In genomic region chr3:51943451-51944391, GRCh38 we compare ENCODE assay signal across 9 cellular contexts. TPM values are rescaled to one million over a fixed set of nuclear protein-coding genes. Genes with fewer than 3 reads are reported as not detected.
DNase-seq lines count a peak whose midpoint lies in the region; ATAC-seq and TF ChIP-seq lines count a peak whose summit lies in the region.
"Had no signal": no experiment of that assay in that cellular context is flagged by ENCODE, and none has a peak within 500 bp of the region (broad histone marks: within the 10 kb centered on the region; RNA-seq: fewer than 3 reads in every experiment).

No MANE protein-coding gene starts in this region.

- no peak for TF ChIP-seq CTCF in HFFc6 (IDR thresholded peaks at IDR 0.05)

- peaks cover 5% of the 10 kb centered on the region for H3K36me3 Mint-ChIP-seq in HFFc6 (ENCODE audit: low read depth)
- no peaks in the 10 kb centered on the region for H3K36me3 Mint-ChIP-seq in activated CD4-positive, alpha-beta memory T cell treated with anti-CD3 and anti-CD28 coated beads for 36 hours
- no peaks in the 10 kb centered on the region for H3K36me3 Mint-ChIP-seq in immature natural killer cell
- peaks cover 4% of the 10 kb centered on the region for H3K36me3 Mint-ChIP-seq in stimulated activated effector memory CD8-positive, alpha-beta T cell treated with anti-CD3 and anti-CD28 coated beads, Interleukin-12 subunit alpha, Interleukin-12 subunit beta, amount 100 ng/mL, for 72 hours

- H3K27ac Mint-ChIP-seq in HFFc6, result peak overlapping the region; percentile 94
- peak overlapping the region; percentile 83 for H3K27ac Mint-ChIP-seq in activated CD4-positive, alpha-beta memory T cell treated with anti-CD3 and anti-CD28 coated beads for 36 hours
- peak overlapping the region in 3 of 6 donors; percentile 21 to 64 (median 47) for H3K27ac Mint-ChIP-seq in immature natural killer cell
- H3K27ac Mint-ChIP-seq in stimulated activated effector memory CD8-positive, alpha-beta T cell treated with anti-CD3 and anti-CD28 coated beads, Interleukin-12 subunit alpha, Interleukin-12 subunit beta, amount 100 ng/mL, for 72 hours, result no peak overlapping the region

- DNase-seq in HFFc6 (no peak), immature natural killer cell (no peak), ACHN (no peak), COLO829 (ENCODE audit: low spot score) (no peak), foreskin melanocyte (no peak)
- DNase-seq in activated CD4-positive, alpha-beta memory T cell treated with anti-CD3 and anti-CD28 coated beads for 36 hours, result no peak
- no peak for DNase-seq in stimulated activated effector memory CD8-positive, alpha-beta T cell treated with anti-CD3 and anti-CD28 coated beads, Interleukin-12 subunit alpha, Interleukin-12 subunit beta, amount 100 ng/mL, for 72 hours (ENCODE audit: low spot score in 2 of 2)
- DNase-seq: NCI-H1092 had no signal

- CTCF ChIA-PET in activated CD4-positive, alpha-beta memory T cell treated with anti-CD3 and anti-CD28 coated beads for 36 hours (lab: Charles Lee), result interaction anchor here (1.0 to 3.1 kb wide), 8 partner anchors 8 to 202 kb away, joined by 3 to 64 read pairs (median 8); partner anchors contain the start of genes ABHD14A, ABHD14B, ACY1 and GPR62

- H3K4me1 Mint-ChIP-seq in HFFc6 (ENCODE audit: low read depth) (peaks cover 32% of the 10 kb centered on the region), immature natural killer cell (peaks cover 26 to 31% of the 10 kb centered on the region in 2 donors)
- H3K4me1 Mint-ChIP-seq in activated CD4-positive, alpha-beta memory T cell treated with anti-CD3 and anti-CD28 coated beads for 36 hours (ENCODE audit: low read depth), result peaks cover 29% of the 10 kb centered on the region
- peaks cover 34% of the 10 kb centered on the region for H3K4me1 Mint-ChIP-seq in stimulated activated effector memory CD8-positive, alpha-beta T cell treated with anti-CD3 and anti-CD28 coated beads, Interleukin-12 subunit alpha, Interleukin-12 subunit beta, amount 100 ng/mL, for 72 hours

- H3K27me3 Mint-ChIP-seq in HFFc6 (ENCODE audit: insufficient read depth) (no peaks in the 10 kb centered on the region; the same call in 1 of the 2 replicates), immature natural killer cell (ENCODE audit: low read depth in 3 of 3) (peaks cover 2 to 7% (median 6%) of the 10 kb centered on the region in 3 donors)
- H3K27me3 Mint-ChIP-seq in activated CD4-positive, alpha-beta memory T cell treated with anti-CD3 and anti-CD28 coated beads for 36 hours, result no peaks in the 10 kb centered on the region

- in situ Hi-C loops in ACHN (cut with HindIII; ENCODE audit: low pct_ligation_motif_present, low pct_unique_long_range_greater_than_20kb, low sequenced_read_pairs), result no loop called here

- no peak overlapping the region for H3K4me3 Mint-ChIP-seq in HFFc6
- no peak overlapping the region for H3K4me3 Mint-ChIP-seq in activated CD4-positive, alpha-beta memory T cell treated with anti-CD3 and anti-CD28 coated beads for 36 hours
- H3K4me3 Mint-ChIP-seq in immature natural killer cell, result peak overlapping the region in 4 of 5 donors; percentile 9 to 90 (median 18)
- peak overlapping the region; percentile 85 for H3K4me3 Mint-ChIP-seq in stimulated activated effector memory CD8-positive, alpha-beta T cell treated with anti-CD3 and anti-CD28 coated beads, Interleukin-12 subunit alpha, Interleukin-12 subunit beta, amount 100 ng/mL, for 72 hours

- H3K9me3 Mint-ChIP-seq in HFFc6 (no peaks in the 10 kb centered on the region), immature natural killer cell (no peaks in the 10 kb centered on the region)
- no peaks in the 10 kb centered on the region for H3K9me3 Mint-ChIP-seq in activated CD4-positive, alpha-beta memory T cell treated with anti-CD3 and anti-CD28 coated beads for 36 hours
- no peaks in the 10 kb centered on the region for H3K9me3 Mint-ChIP-seq in stimulated activated effector memory CD8-positive, alpha-beta T cell treated with anti-CD3 and anti-CD28 coated beads, Interleukin-12 subunit alpha, Interleukin-12 subunit beta, amount 100 ng/mL, for 72 hours

- no peak for ATAC-seq in stimulated activated effector memory CD8-positive, alpha-beta T cell treated with anti-CD3 and anti-CD28 coated beads, Interleukin-12 subunit alpha, Interleukin-12 subunit beta, amount 100 ng/mL, for 72 hours
- ATAC-seq in GM18502 (IDR thresholded peaks at IDR 0.05; ENCODE audit: poor library complexity, unreplicated experiment), result no peak

- intact Hi-C loops in activated CD4-positive, alpha-beta memory T cell treated with anti-CD3 and anti-CD28 coated beads for 36 hours (cut with micrococcal nuclease), result loop anchor here (2.0 to 10.0 kb wide), 3 partner anchors 179 to 445 kb away; partner anchors contain the start of gene TEX264

- POLR2A ChIA-PET in activated CD4-positive, alpha-beta memory T cell treated with anti-CD3 and anti-CD28 coated beads for 36 hours (lab: Charles Lee), result interaction anchor here (0.7 to 3.9 kb wide), 5 partner anchors 28 to 444 kb away, joined by 3 to 20 read pairs (median 4); partner anchors contain the start of genes ABHD14A, ABHD14B, DCAF1 and RPL29

RNA-seq across cellular contexts. Expression of gene PARP3, which starts 1.6 kb away (rescaled TPM):
- 10 to 100 TPM; 13.7 to 20.1 (median 17.1) TPM for total RNA-seq in HFFc6 (2021; fragmentation: NEBNext Ultra II Directional; extraction: Animal tissue kit (Norgen Biotek cat#: 25700))
- 10 to 100 TPM; 12.1 to 13.4 TPM for total RNA-seq in activated CD4-positive, alpha-beta memory T cell treated with anti-CD3 and anti-CD28 coated beads for 36 hours
- 1 to 10 TPM in 2 of 3 donors, not detected in 1; 2.3 to 2.9 TPM for polyA plus RNA-seq in immature natural killer cell

RNA-seq across cellular contexts. Expression of gene RRP9, which starts 2.0 kb away (rescaled TPM):
- total RNA-seq in HFFc6 (2021; fragmentation: NEBNext Ultra II Directional; extraction: Animal tissue kit (Norgen Biotek cat#: 25700)), result 10 to 100 TPM; 30.0 to 36.6 (median 32.5) TPM
- total RNA-seq in activated CD4-positive, alpha-beta memory T cell treated with anti-CD3 and anti-CD28 coated beads for 36 hours, result 10 to 100 TPM; 32.3 to 35.4 TPM
- 10 to 100 TPM; 15.5 to 22.5 (median 21.2) TPM for polyA plus RNA-seq in immature natural killer cell

RNA-seq across cellular contexts. Expression of gene GPR62, which starts 11.5 kb away (rescaled TPM):
- under 1 TPM in 2 of 6 experiments, not detected in 4; 0.07 to 0.10 TPM for total RNA-seq in HFFc6 (2021; fragmentation: NEBNext Ultra II Directional; extraction: Animal tissue kit (Norgen Biotek cat#: 25700))
- not detected for total RNA-seq in activated CD4-positive, alpha-beta memory T cell treated with anti-CD3 and anti-CD28 coated beads for 36 hours
- polyA plus RNA-seq in immature natural killer cell, result not detected

RNA-seq across cellular contexts. Expression of gene PCBP4, which starts 23.5 kb away (rescaled TPM):
- total RNA-seq in HFFc6 (2021; fragmentation: NEBNext Ultra II Directional; extraction: Animal tissue kit (Norgen Biotek cat#: 25700)), result 100 to 1,000 TPM in 5 of 6 experiments, 10 to 100 TPM in 1; 98.6 to 128 (median 110) TPM
- total RNA-seq in activated CD4-positive, alpha-beta memory T cell treated with anti-CD3 and anti-CD28 coated beads for 36 hours, result 10 to 100 TPM; 17.3 to 19.3 TPM
- polyA plus RNA-seq in immature natural killer cell, result 10 to 100 TPM in 1 of 3 donors, 1 to 10 TPM in 2; 7.2 to 12.7 (median 9.3) TPM

RNA-seq across cellular contexts. Expression of gene ABHD14B, which starts 30.1 kb away (rescaled TPM):
- total RNA-seq in HFFc6 (2021; fragmentation: NEBNext Ultra II Directional; extraction: Animal tissue kit (Norgen Biotek cat#: 25700)), result 10 to 100 TPM; 29.6 to 39.3 (median 33.9) TPM
- 10 to 100 TPM; 71.0 to 71.4 TPM for total RNA-seq in activated CD4-positive, alpha-beta memory T cell treated with anti-CD3 and anti-CD28 coated beads for 36 hours
- polyA plus RNA-seq in immature natural killer cell, result 10 to 100 TPM; 44.9 to 62.3 (median 51.6) TPM

Comparison
In these comparisons a context has a peak if more than half of its experiments do, and no peak if none do; other contexts are left out.
1. H3K4me3 Mint-ChIP-seq: peak in immature natural killer cell (4 of 5) and stimulated activated effector memory CD8-positive, alpha-beta T cell treated with anti-CD3 and anti-CD28 coated beads, Interleukin-12 subunit alpha, Interleukin-12 subunit beta, amount 100 ng/mL, for 72 hours (single experiment); none in HFFc6 (single experiment) and activated CD4-positive, alpha-beta memory T cell treated with anti-CD3 and anti-CD28 coated beads for 36 hours (single experiment).